In genomic region chr18:10037181-10037580, GRCh38 we compare ENCODE assay signal across 19 cellular contexts.
DNase-seq lines count a peak whose midpoint lies in the region; ATAC-seq and TF ChIP-seq lines count a peak whose summit lies in the region.
"Had no signal": no experiment of that assay in that cellular context is flagged by ENCODE, and none has a peak within 500 bp of the region (broad histone marks: within the 10 kb centered on the region; RNA-seq: fewer than 3 reads in every experiment).

No MANE protein-coding gene starts in this region.

- H3K4me3 Mint-ChIP-seq in neural progenitor cell, result no peak overlapping the region
- H3K4me3 Mint-ChIP-seq: CD4-positive, CD25-positive, alpha-beta regulatory T cell; CD8-positive, alpha-beta memory T cell; GM23338 had no signal

- TF ChIP-seq CTCF in esophagus squamous epithelium (IDR thresholded peaks at IDR 0.05) (no peak), neural progenitor cell (IDR thresholded peaks at IDR 0.05) (no peak), tibial artery (IDR thresholded peaks at IDR 0.05) (no peak)

- H3K27ac ChIP-seq in esophagus squamous epithelium, result peak overlapping the region in 3 of 4 donors; percentile 10 to 85 (median 73)
- H3K27ac ChIP-seq in neural progenitor cell, result no peak overlapping the region
- H3K27ac ChIP-seq in tibial artery, result peak overlapping the region; percentile 30 to 86
- H3K27ac ChIP-seq: HL-60 had no signal

- H3K4me1 Mint-ChIP-seq in neural progenitor cell, result peaks cover 46% of the 10 kb centered on the region

- H3F3A ChIP-seq in neural progenitor cell (ENCODE audit: low read depth), result no peaks in the 10 kb centered on the region

- no peak overlapping the region for H3K9ac ChIP-seq in neural progenitor cell

- ATAC-seq in GM21825 (IDR thresholded peaks at IDR 0.05; ENCODE audit: unreplicated experiment), result no peak
- ATAC-seq: GM12878, GM23338 had no signal

- H3K4me1 ChIP-seq in esophagus squamous epithelium, result peaks cover 7 to 79% (median 38%) of the 10 kb centered on the region in 3 donors
- H3K4me1 ChIP-seq in neural progenitor cell, result no peaks in the 10 kb centered on the region
- peaks cover 0 to 62% (median 37%) of the 10 kb centered on the region in 4 donors for H3K4me1 ChIP-seq in tibial artery
- H3K4me1 ChIP-seq: BE2C had no signal

- DNase-seq in esophagus squamous epithelium (lab: John Stamatoyannopoulos, UW) (no peak), neural progenitor cell (ENCODE audit: low spot score) (no peak), tibial artery (no peak), RPMI8226 (no peak), epidermal melanocyte (ENCODE audit: insufficient read length, low spot score) (no peak)
- no peak for DNase-seq in stimulated activated CD4-positive, alpha-beta T cell treated with anti-CD3 and anti-CD28 coated beads, Interleukin-4, amount 100 ng/mL, for 1 hour
- DNase-seq: ACHN; BE2C; C1 segment of cervical spinal cord; CD4-positive, CD25-positive, alpha-beta regulatory T cell; CD8-positive, alpha-beta memory T cell; COR-L47; DMS 273 treated with DMSO at 0.1 percent for 48 hours; DND-41; HCEC 1CT had no signal

- H3K27me3 ChIP-seq in esophagus squamous epithelium (no peaks in the 10 kb centered on the region), neural progenitor cell (no peaks in the 10 kb centered on the region), tibial artery (no peaks in the 10 kb centered on the region)
- H3K27me3 ChIP-seq: BE2C had no signal

- no peak for TF ChIP-seq POLR2A in esophagus squamous epithelium (IDR thresholded peaks at IDR 0.05)

- H3K27me3 Mint-ChIP-seq in neural progenitor cell (ENCODE audit: insufficient read depth, low read depth), result peaks cover 2% of the 10 kb centered on the region

- H4K20me1 ChIP-seq in neural progenitor cell (ENCODE audit: low read depth), result no peaks in the 10 kb centered on the region

- H3K36me3 Mint-ChIP-seq in neural progenitor cell, result peaks cover 4% of the 10 kb centered on the region
- H3K36me3 Mint-ChIP-seq: CD4-positive, CD25-positive, alpha-beta regulatory T cell; CD8-positive, alpha-beta memory T cell had no signal

- no peak overlapping the region for H2AFZ ChIP-seq in neural progenitor cell (replicated peaks)
- H2AFZ ChIP-seq: GM23338 had no signal

- H3K9me3 ChIP-seq in esophagus squamous epithelium (peaks cover 0 to 2% (median 0%) of the 10 kb centered on the region in 3 donors), neural progenitor cell (ENCODE audit: low read depth) (no peaks in the 10 kb centered on the region), tibial artery (peaks cover 0 to 3% (median 1%) of the 10 kb centered on the region in 3 donors)
- H3K9me3 ChIP-seq: BE2C had no signal

- H3K9me3 Mint-ChIP-seq in neural progenitor cell, result peaks cover 24% of the 10 kb centered on the region

- H3K27ac Mint-ChIP-seq in neural progenitor cell, result peak overlapping the region; percentile 2
- H3K27ac Mint-ChIP-seq: CD8-positive, alpha-beta memory T cell; GM23338 had no signal

- intact Hi-C loops in esophagus squamous epithelium (cut with DNase I), result no loop called here
- intact Hi-C loops in tibial artery (cut with DNase I; ENCODE audit: low total_unique reads), result no loop called here

- no peak overlapping the region for H3K4me3 ChIP-seq in esophagus squamous epithelium
- no peak overlapping the region for H3K4me3 ChIP-seq in neural progenitor cell
- no peak overlapping the region for H3K4me3 ChIP-seq in tibial artery
- H3K4me3 ChIP-seq: GM12878, GM23338 had no signal

- H3K79me2 ChIP-seq in neural progenitor cell (ENCODE audit: low read depth), result no peaks in the 10 kb centered on the region

- no peak overlapping the region for H3K4me2 ChIP-seq in neural progenitor cell
- H3K4me2 ChIP-seq: GM23338 had no signal

- H3K36me3 ChIP-seq in esophagus squamous epithelium (no peaks in the 10 kb centered on the region), neural progenitor cell (no peaks in the 10 kb centered on the region), tibial artery (no peaks in the 10 kb centered on the region)
- H3K36me3 ChIP-seq: BE2C had no signal

- 91 to 92% methylated on average over 6 of the region's 6 CpGs for WGBS in esophagus squamous epithelium, 2 donors
